Comparison of ENCODE assay signal across 8 cellular contexts in genomic region chr3:196317702-196318467, GRCh38. TPM values are rescaled to one million over a fixed set of nuclear protein-coding genes. Genes with fewer than 3 reads are reported as not detected.
DNase-seq lines count a peak whose midpoint lies in the region; ATAC-seq and TF ChIP-seq lines count a peak whose summit lies in the region.

DYNLT2B (minus strand) TSS chr3:196318240; CDS start chr3:196318152, 88 bp downstream.

- no peaks in the 10 kb centered on the region for H3K36me3 ChIP-seq in brain microvascular endothelial cell (replicated peaks)
- H3K36me3 ChIP-seq in skeletal muscle tissue (ENCODE audit: control insufficient read depth in 3 of 3, insufficient read depth in 3 of 3, low read length in 3 of 3) = no peaks in the 10 kb centered on the region

- DNase-seq in 8988T (peak; percentile 79), NCI-H2107 treated with DMSO at 0.1 percent for 48 hours (lab: John Stamatoyannopoulos, UW; ENCODE audit: unreplicated experiment) (peak; percentile 89), UCSD-AML1 (lab: John Stamatoyannopoulos, UW; ENCODE audit: unreplicated experiment) (peak; percentile 91), brain microvascular endothelial cell (peak; percentile 81)

- TF ChIP-seq CTCF in brain microvascular endothelial cell (IDR thresholded peaks at IDR 0.05; ENCODE audit: low read depth, low read length, missing control alignments) = no peak

- H3K4me1 ChIP-seq in skeletal muscle tissue (ENCODE audit: control insufficient read depth in 3 of 3, insufficient read depth in 3 of 3, low read length in 3 of 3) = peaks cover 0 to 2% (median 0%) of the 10 kb centered on the region in 3 donors

- H3K9me3 ChIP-seq in iPS-18c (ENCODE audit: control insufficient read depth, insufficient read depth, low read length) (no peaks in the 10 kb centered on the region), skeletal muscle tissue (ENCODE audit: control insufficient read depth in 3 of 3, low read length in 3 of 3) (no peaks in the 10 kb centered on the region)

- ATAC-seq in GM18520 (IDR thresholded peaks at IDR 0.05; ENCODE audit: unreplicated experiment) (peak; percentile 80), HG03060 (IDR thresholded peaks at IDR 0.05; ENCODE audit: low read depth, unreplicated experiment) (peak; percentile 55)

- in situ Hi-C loops in brain microvascular endothelial cell (cut with HindIII; ENCODE audit: low pct_ligation_motif_present, low sequenced_read_pairs) = no loop called here

- H3K4me3 ChIP-seq in brain microvascular endothelial cell (ENCODE audit: low read depth, low read length) = peak within 1 kb of the TSS; percentile 84
- peak within 1 kb of the TSS; percentile 90 for H3K4me3 ChIP-seq in iPS-18c (ENCODE audit: insufficient read depth, low read depth, low read length)
- H3K4me3 ChIP-seq in skeletal muscle tissue (ENCODE audit: low read length in 3 of 3) = peak within 1 kb of the TSS; percentile 76 to 96 (median 89)

- no peaks in the 10 kb centered on the region for H3K27me3 ChIP-seq in brain microvascular endothelial cell (replicated peaks)
- H3K27me3 ChIP-seq in skeletal muscle tissue (ENCODE audit: control insufficient read depth in 3 of 3, insufficient read depth in 3 of 3, low read length in 3 of 3) = no peaks in the 10 kb centered on the region

- H3K9ac ChIP-seq in skeletal muscle tissue (ENCODE audit: low read depth in 1 of 3, low read length in 3 of 3) = peak within 1 kb of the TSS; percentile 82 to 87 (median 86)

- H3K27ac ChIP-seq in brain microvascular endothelial cell (peak within 1 kb of the TSS; percentile 80), skeletal muscle tissue (ENCODE audit: low read depth, low read length) (peak within 1 kb of the TSS; percentile 81)

RNA-seq across cellular contexts. Expression of gene DYNLT2B, which starts in this region (rescaled TPM):
- total RNA-seq in skeletal muscle tissue = 4.2 TPM

Comparison
In these comparisons a context has a peak if more than half of its experiments do, and no peak if none do; other contexts are left out.
1. Peak in every context shown above with its lines: DNase-seq, ATAC-seq, H3K4me3 ChIP-seq and H3K27ac ChIP-seq.